In the genomic region with DNA sequence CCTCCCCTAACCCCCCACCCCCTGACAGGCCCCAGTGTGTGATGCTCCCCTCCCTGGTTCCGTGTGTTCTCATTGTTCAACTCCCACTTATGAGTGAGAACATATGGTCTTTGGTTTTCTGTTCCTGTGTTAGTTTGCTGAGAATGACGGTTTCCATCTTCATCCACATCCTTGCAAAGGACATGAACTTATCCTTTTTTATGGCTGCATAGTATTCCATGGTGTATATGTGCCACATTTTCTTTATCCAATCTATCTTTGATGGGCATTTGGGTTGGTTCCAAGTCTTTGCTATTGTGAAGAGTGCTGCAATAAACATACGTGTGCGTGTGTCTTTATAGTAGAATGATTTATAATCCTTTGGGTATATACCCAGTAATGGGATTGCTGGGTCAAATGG, we compare ENCODE assay signal across 13 cellular contexts. TPM values are rescaled to one million over a fixed set of nuclear protein-coding genes. Genes with fewer than 3 reads are reported as not detected.
"Had no signal": no experiment of that assay in that cellular context is flagged by ENCODE, and none has a peak within 500 bp of the region (broad histone marks: within the 10 kb centered on the region; RNA-seq: fewer than 3 reads in every experiment).

No MANE protein-coding gene starts in this region.

RNA-seq across cellular contexts. Expression of gene CDX4, which starts 45.3 kb away (rescaled TPM):
- total RNA-seq: activated B cell treated with CpG ODN at 0.5 μM for 24 hours; activated CD4-positive, alpha-beta memory T cell treated with anti-CD3 and anti-CD28 coated beads for 36 hours; activated CD4-positive, alpha-beta memory T cell treated with anti-CD3 and anti-CD28 coated beads, Interleukin-2, amount 10 ng/mL, durations not matched to agents 7 days and 5 days; activated CD4-positive, alpha-beta T cell treated with anti-CD3 and anti-CD28 coated beads for 36 hours; activated CD4-positive, alpha-beta T cell treated with anti-CD3 and anti-CD28 coated beads, Interleukin-2, amount 10 ng/mL, durations not matched to agents 24 days and 14 days; activated CD4-positive, alpha-beta T cell treated with anti-CD3 and anti-CD28 coated beads, Interleukin-2, amount 10 ng/mL, durations not matched to agents 7 days and 5 days; activated CD8-positive, alpha-beta memory T cell treated with anti-CD3 and anti-CD28 coated beads for 36 hours; activated CD8-positive, alpha-beta memory T cell treated with anti-CD3 and anti-CD28 coated beads, Interleukin-2, amount 10 ng/mL, durations not matched to agents 7 days and 5 days; activated CD8-positive, alpha-beta T cell treated with anti-CD3 and anti-CD28 coated beads for 36 hours; activated CD8-positive, alpha-beta T cell treated with anti-CD3 and anti-CD28 coated beads, Interleukin-2, amount 10 ng/mL, durations not matched to agents 7 days and 5 days; T-helper 1 cell treated with Interleukin-12 subunit alpha and Interleukin-12 subunit beta and Interleukin-4 antibody, amounts not matched to agents 30 ng/mL and 1 ng/mL, for 36 hours; T-helper 17 cell; T-helper 2 cell treated with Interferon-gamma antibody and Interleukin-4, amounts not matched to agents 100 ng/mL and 5 ng/mL, for 36 hours had no signal
